ENCODE assay signal across 1 cellular context in genomic region chr6:34237722-34238506, GRCh38.
TF ChIP-seq lines count a peak whose summit lies in the region.

No MANE protein-coding gene starts in this region.

TF ChIP-seq in HepG2, 621 proteins besides CTCF, POLR2A, EP300 and RAD21 (continued from another document and continues in another):
- peak; percentile 95 for TF ChIP-seq RFXAP (CRISPR knock-in tag; IDR thresholded peaks at IDR 0.05; ENCODE audit: borderline replicate concordance)
- peak; percentile 99 for TF ChIP-seq KDM5B (CRISPR knock-in tag; IDR thresholded peaks at IDR 0.05; ENCODE audit: borderline replicate concordance)
- peak; percentile 95 for TF ChIP-seq HBP1 (CRISPR knock-in tag; IDR thresholded peaks at IDR 0.05; ENCODE audit: low read depth)
- no peak for TF ChIP-seq NCOA1 (CRISPR knock-in tag; IDR thresholded peaks at IDR 0.05)
- peak; percentile 92; the same call in 1 of the 2 replicates for TF ChIP-seq ZNF160 (CRISPR knock-in tag; IDR thresholded peaks at IDR 0.05)
- TF ChIP-seq CENPT (CRISPR knock-in tag; IDR thresholded peaks at IDR 0.05; ENCODE audit: low read depth) = peak; percentile 99
- peak; percentile 33; the same call in 1 of the 2 replicates for TF ChIP-seq RXRB (CRISPR knock-in tag; IDR thresholded peaks at IDR 0.05; ENCODE audit: borderline replicate concordance)
- peak; percentile 86; the same call in 1 of the 2 replicates for TF ChIP-seq ZNF205 (CRISPR knock-in tag; IDR thresholded peaks at IDR 0.05)
- TF ChIP-seq, protein P1, sequence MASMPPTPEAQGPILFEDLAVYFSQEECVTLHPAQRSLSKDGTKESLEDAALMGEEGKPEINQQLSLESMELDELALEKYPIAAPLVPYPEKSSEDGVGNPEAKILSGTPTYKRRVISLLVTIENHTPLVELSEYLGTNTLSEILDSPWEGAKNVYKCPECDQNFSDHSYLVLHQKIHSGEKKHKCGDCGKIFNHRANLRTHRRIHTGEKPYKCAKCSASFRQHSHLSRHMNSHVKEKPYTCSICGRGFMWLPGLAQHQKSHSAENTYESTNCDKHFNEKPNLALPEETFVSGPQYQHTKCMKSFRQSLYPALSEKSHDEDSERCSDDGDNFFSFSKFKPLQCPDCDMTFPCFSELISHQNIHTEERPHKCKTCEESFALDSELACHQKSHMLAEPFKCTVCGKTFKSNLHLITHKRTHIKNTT (CRISPR knock-in tag; IDR thresholded peaks at IDR 0.05) = no peak
- TF ChIP-seq ZSCAN22 (CRISPR knock-in tag; IDR thresholded peaks at IDR 0.05) = no peak
- peak; percentile 94 for TF ChIP-seq ZBTB7A (CRISPR knock-in tag; IDR thresholded peaks at IDR 0.05)
- peak; percentile 80 for TF ChIP-seq ZSCAN25 (CRISPR knock-in tag; IDR thresholded peaks at IDR 0.05)
- no peak for TF ChIP-seq TBL1XR1 (IDR thresholded peaks at IDR 0.05; ENCODE audit: borderline replicate concordance, low read length, partially characterized antibody)
- TF ChIP-seq IRX3 (CRISPR knock-in tag; IDR thresholded peaks at IDR 0.05; ENCODE audit: borderline replicate concordance, low read depth) = peak; percentile 99
- TF ChIP-seq ZMAT3 (CRISPR knock-in tag; conservative IDR thresholded peaks at IDR 0.05) = peak; percentile 97; the same call in 1 of the 2 replicates
- TF ChIP-seq IRF2 (CRISPR knock-in tag; IDR thresholded peaks at IDR 0.05) = peak; percentile 56; the same call in 1 of the 2 replicates
- TF ChIP-seq MYNN (CRISPR knock-in tag; IDR thresholded peaks at IDR 0.05; ENCODE audit: low read depth) = peak; percentile 81; the same call in 1 of the 2 replicates
- TF ChIP-seq ZSCAN12 (CRISPR knock-in tag; IDR thresholded peaks at IDR 0.05) = peak; percentile 90
- TF ChIP-seq ZFP41 (CRISPR knock-in tag; IDR thresholded peaks at IDR 0.05; ENCODE audit: borderline replicate concordance) = peak; percentile 87; the same call in 1 of the 2 replicates
- no peak for TF ChIP-seq SYNCRIP (IDR thresholded peaks at IDR 0.05; ENCODE audit: insufficient read depth, low read depth, low read length)
- TF ChIP-seq DPF2 (CRISPR knock-in tag; IDR thresholded peaks at IDR 0.05; ENCODE audit: borderline replicate concordance, low read depth) = no peak
- TF ChIP-seq HMGA1 (CRISPR knock-in tag; conservative IDR thresholded peaks at IDR 0.05) = no peak
- peak; percentile 53; the same call in 1 of the 2 replicates for TF ChIP-seq JUNB (CRISPR knock-in tag; IDR thresholded peaks at IDR 0.05; ENCODE audit: borderline replicate concordance)
- TF ChIP-seq ZNF407 (CRISPR knock-in tag; IDR thresholded peaks at IDR 0.05; ENCODE audit: not compliant biosample characterization) = peak; percentile 69
- peak; percentile 93 for TF ChIP-seq PBX3 (CRISPR knock-in tag; IDR thresholded peaks at IDR 0.05; ENCODE audit: borderline replicate concordance)
- TF ChIP-seq MTERF4 (CRISPR knock-in tag; IDR thresholded peaks at IDR 0.05) = peak; percentile 95
- TF ChIP-seq SRSF1 (optimal IDR thresholded peaks at IDR 0.05; ENCODE audit: low read depth, low read length) = no peak
- TF ChIP-seq GZF1 (CRISPR knock-in tag; IDR thresholded peaks at IDR 0.05) = 0 out of 2 replicates have a peak, but pooled peaks have one; percentile 57
- no peak for TF ChIP-seq SSRP1 (CRISPR knock-in tag; IDR thresholded peaks at IDR 0.05)
- peak; percentile 92; the same call in 1 of the 2 replicates for TF ChIP-seq ZNF691 (CRISPR knock-in tag; IDR thresholded peaks at IDR 0.05; ENCODE audit: borderline replicate concordance, low read depth)
- TF ChIP-seq ZNF83 (CRISPR knock-in tag; IDR thresholded peaks at IDR 0.05; ENCODE audit: borderline replicate concordance) = peak; percentile 98
- TF ChIP-seq ZFP36L1 (CRISPR knock-in tag; IDR thresholded peaks at IDR 0.05) = peak; percentile 92; the same call in 1 of the 2 replicates
- no peak for TF ChIP-seq TCF12 (IDR thresholded peaks at IDR 0.05)
- TF ChIP-seq TCF12 (CRISPR knock-in tag; IDR thresholded peaks at IDR 0.05) = peak; percentile 69; the same call in 1 of the 2 replicates
- TF ChIP-seq, protein P2, sequence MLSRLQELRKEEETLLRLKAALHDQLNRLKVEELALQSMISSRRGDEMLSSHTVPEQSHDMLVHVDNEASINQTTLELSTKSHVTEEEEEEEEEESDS (CRISPR knock-in tag; IDR thresholded peaks at IDR 0.05; ENCODE audit: borderline replicate concordance) = peak; percentile 90; the same call in 1 of the 2 replicates
- TF ChIP-seq PRDM10 (CRISPR knock-in tag; IDR thresholded peaks at IDR 0.05; ENCODE audit: low read depth) = no peak
- no peak for TF ChIP-seq ZNF672 (CRISPR knock-in tag; IDR thresholded peaks at IDR 0.05)
- peak; percentile 81; the same call in 1 of the 2 replicates for TF ChIP-seq AKAP8 (CRISPR knock-in tag; IDR thresholded peaks at IDR 0.05)
- peak; percentile 98 for TF ChIP-seq MTF1 (CRISPR knock-in tag; IDR thresholded peaks at IDR 0.05)
- peak; percentile 92; the same call in 1 of the 2 replicates for TF ChIP-seq ZNF543 (CRISPR knock-in tag; IDR thresholded peaks at IDR 0.05)
- peak; percentile 97 for TF ChIP-seq ZNF253 (CRISPR knock-in tag; IDR thresholded peaks at IDR 0.05; ENCODE audit: borderline replicate concordance)
